In genomic region chr6:157879873-157880254, GRCh38 we compare ENCODE assay signal across 8 cellular contexts. TPM values are rescaled to one million over a fixed set of nuclear protein-coding genes. Genes with fewer than 3 reads are reported as not detected.
DNase-seq lines count a peak whose midpoint lies in the region; ATAC-seq and TF ChIP-seq lines count a peak whose summit lies in the region.

No MANE protein-coding gene starts in this region.

- peak; percentile 87 for DNase-seq in globus pallidus (ENCODE audit: low spot score)
- no peak for DNase-seq in omental fat pad (ENCODE audit: low spot score)
- no peak for DNase-seq in stimulated activated naive CD4-positive, alpha-beta T cell treated with Interleukin-2 at 50 U/mL for 16 hours (lab: John Stamatoyannopoulos, UW)
- DNase-seq in NK-92 treated with Interleukin-12 subunit alpha and Interleukin-12 subunit beta, amount 100 ng/mL, for 24 hours (lab: John Stamatoyannopoulos, UW): no peak

- ATAC-seq in GM18508 (IDR thresholded peaks at IDR 0.05; ENCODE audit: insufficient read depth, unreplicated experiment) (peak; percentile 5), GM21423 (IDR thresholded peaks at IDR 0.05; ENCODE audit: unreplicated experiment) (peak; percentile 40), HG03439 (IDR thresholded peaks at IDR 0.05; ENCODE audit: unreplicated experiment) (peak; percentile 44), omental fat pad (ENCODE audit: low FRiP score) (no peak), SK-N-SH treated with all-trans-retinoic acid at 6 μM for 48 hours (no peak)

- no peak for TF ChIP-seq CTCF in omental fat pad (IDR thresholded peaks at IDR 0.05)

TF ChIP-seq in SK-N-SH treated with all-trans-retinoic acid at 6 μM for 48 hours, 23 proteins besides CTCF, POLR2A, EP300 and RAD21:
- TF ChIP-seq BACH2 (CRISPR knock-in tag; IDR thresholded peaks at IDR 0.05; ENCODE audit: borderline replicate concordance) (no peak), SNAI2 (CRISPR knock-in tag; IDR thresholded peaks at IDR 0.05) (no peak), ESRRG (CRISPR knock-in tag; IDR thresholded peaks at IDR 0.05) (no peak), ARNTL (CRISPR knock-in tag; IDR thresholded peaks at IDR 0.05; ENCODE audit: borderline replicate concordance, low read depth) (no peak), TCF4 (CRISPR knock-in tag; IDR thresholded peaks at IDR 0.05; ENCODE audit: borderline replicate concordance) (no peak), ZNF8 (CRISPR knock-in tag; IDR thresholded peaks at IDR 0.05) (no peak), TSHZ2 (CRISPR knock-in tag; IDR thresholded peaks at IDR 0.05) (no peak), RARB (CRISPR knock-in tag; IDR thresholded peaks at IDR 0.05) (no peak), ZC3H10 (CRISPR knock-in tag; IDR thresholded peaks at IDR 0.05) (no peak), ZNF565 (CRISPR knock-in tag; conservative IDR thresholded peaks at IDR 0.05; ENCODE audit: low read depth) (no peak), TOX (CRISPR knock-in tag; IDR thresholded peaks at IDR 0.05; ENCODE audit: borderline replicate concordance) (no peak), CREB5 (CRISPR knock-in tag; IDR thresholded peaks at IDR 0.05; ENCODE audit: low read depth) (no peak), POU6F1 (CRISPR knock-in tag; IDR thresholded peaks at IDR 0.05; ENCODE audit: borderline replicate concordance, low read depth) (no peak), OSR1 (CRISPR knock-in tag; IDR thresholded peaks at IDR 0.05) (no peak), ZFP30 (CRISPR knock-in tag; IDR thresholded peaks at IDR 0.05) (no peak), ZNF70 (CRISPR knock-in tag; IDR thresholded peaks at IDR 0.05) (no peak), GLIS3 (CRISPR knock-in tag; IDR thresholded peaks at IDR 0.05) (no peak)

RNA-seq across cellular contexts. Expression of gene SNX9, which starts 56.8 kb away (rescaled TPM):
- 10 to 100 TPM; 61.8 to 89.6 (median 76.3) TPM for total RNA-seq in omental fat pad

Comparison
In these comparisons a context has a peak if more than half of its experiments do, and no peak if none do; other contexts are left out.
1. ATAC-seq: peak in GM18508 (single experiment), GM21423 (single experiment) and HG03439 (single experiment); none in omental fat pad (single experiment) and SK-N-SH treated with all-trans-retinoic acid at 6 μM for 48 hours (single experiment).